In the genomic region with DNA sequence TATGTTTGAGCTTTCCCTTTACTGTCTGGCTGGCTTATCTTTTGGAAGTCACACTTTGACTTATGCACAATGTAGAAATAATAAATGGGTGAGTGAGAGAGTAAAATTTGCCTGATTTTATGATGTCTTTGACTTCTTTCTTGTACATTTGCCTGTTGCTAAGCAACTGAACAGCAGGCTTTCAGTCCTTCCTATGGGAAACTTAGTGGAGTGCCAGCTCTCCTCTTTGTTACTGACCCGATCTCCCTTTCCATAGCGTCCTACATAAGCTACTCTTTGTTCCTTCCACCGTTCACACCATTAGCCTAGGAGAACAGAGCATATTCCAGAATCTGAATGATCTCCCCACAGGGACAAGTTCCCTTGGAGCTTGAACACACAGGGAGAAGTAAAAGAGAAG, we compare ENCODE assay signal across 29 cellular contexts. TPM values are rescaled to one million over a fixed set of nuclear protein-coding genes. Genes with fewer than 3 reads are reported as not detected.
A peak's percentile ranks its signal among the peaks of the same experiment; 100 is the strongest.
DNase-seq lines count a peak whose midpoint lies in the region; ATAC-seq, FAIRE-seq and TF ChIP-seq lines count a peak whose summit lies in the region.
"Had no signal": no experiment of that assay in that cellular context is flagged by ENCODE, and none has a peak within 500 bp of the region (broad histone marks: within the 10 kb centered on the region; RNA-seq: fewer than 3 reads in every experiment).

No MANE protein-coding gene starts in this region.

- WGBS in K562 (ENCODE audit: insufficient coverage, low coverage, missing lambda C conversion rate): 5% methylated on average over 3 of the region's 3 CpGs

- H3K79me2 ChIP-seq in K562 (ENCODE audit: control insufficient read depth, insufficient read depth, low read length) (no peaks in the 10 kb centered on the region), neural cell (replicated peaks; ENCODE audit: insufficient read depth, low read length) (no peaks in the 10 kb centered on the region)

- no peak for TF ChIP-seq RAD21 in K562 (CRISPR knock-in tag; conservative IDR thresholded peaks at IDR 0.05 in 1 of 2, IDR thresholded peaks at IDR 0.05 in 1 of 2)
- TF ChIP-seq RAD21 in neural cell (conservative IDR thresholded peaks at IDR 0.05): no peak

- in situ Hi-C loops in K562 (cut with MboI): no loop called here

- no peak overlapping the region for H3K4me2 ChIP-seq in K562 (ENCODE audit: insufficient read depth, low read length)
- H3K4me2 ChIP-seq in neural cell (ENCODE audit: low read length): peak overlapping the region; percentile 23
- H3K4me2 ChIP-seq: BLaER1, PC-9 had no signal

- H4K20me1 ChIP-seq in K562 (replicated peaks; ENCODE audit: control insufficient read depth, insufficient read depth, low read length) (no peaks in the 10 kb centered on the region), neural cell (ENCODE audit: insufficient read depth) (no peaks in the 10 kb centered on the region)
- H4K20me1 ChIP-seq: BLaER1 had no signal

- H3K36me3 ChIP-seq in K562 (ENCODE audit: control insufficient read depth, insufficient read depth, low read length) (no peaks in the 10 kb centered on the region), neural cell (ENCODE audit: insufficient read depth, low read length) (no peaks in the 10 kb centered on the region)
- H3K36me3 ChIP-seq: BLaER1, SJCRH30 had no signal

- no peaks in the 10 kb centered on the region for H3K9me3 ChIP-seq in K562 (replicated peaks; ENCODE audit: control insufficient read depth, insufficient read depth, low read depth, low read length)
- H3K9me3 ChIP-seq in neural cell (ENCODE audit: low read length): no peaks in the 10 kb centered on the region
- H3K9me3 ChIP-seq: BLaER1, SJCRH30 had no signal

- H2AFZ ChIP-seq in K562 (ENCODE audit: low read depth, low read length) (no peak overlapping the region), neural cell (ENCODE audit: low read depth, low read length) (no peak overlapping the region)
- H2AFZ ChIP-seq: PC-9 had no signal

- TF ChIP-seq EP300 in K562 (IDR thresholded peaks at IDR 0.05; ENCODE audit: low read length) (no peak), neural cell (conservative IDR thresholded peaks at IDR 0.05; ENCODE audit: poor library complexity, severe bottlenecking) (no peak)

- BruUV-seq in K562 (replicated peaks; lab: Mats Ljungman, UMichigan): no TSS peak

- FAIRE-seq in K562 (lab: Jason Lieb, UNC): no peak
- FAIRE-seq: GM12878, H54 had no signal

- no peaks in the 10 kb centered on the region for H3K9me1 ChIP-seq in K562 (ENCODE audit: control insufficient read depth, insufficient read depth, low read length)

- no peaks in the 10 kb centered on the region for H3F3A ChIP-seq in neural cell (ENCODE audit: insufficient read depth, low read length, poor library complexity, severe bottlenecking)

- TF ChIP-seq CTCF in K562 (IDR thresholded peaks at IDR 0.05 in 2 of 3, conservative IDR thresholded peaks at IDR 0.05 in 1 of 3; ENCODE audit: insufficient read depth in 2 of 3, low read depth in 1 of 3, low read length in 3 of 3) (no peak), neural cell (IDR thresholded peaks at IDR 0.05; ENCODE audit: poor library complexity, severe bottlenecking) (no peak)

- no peaks in the 10 kb centered on the region for H3K9me2 ChIP-seq in neural cell (ENCODE audit: insufficient read depth, low read length)

- intact Hi-C loops in K562 (cut with micrococcal nuclease): no loop called here

- H3K27me3 ChIP-seq in K562 (ENCODE audit: control insufficient read depth in 2 of 2, insufficient read depth in 2 of 2, low read length in 2 of 2) (peaks cover 20 to 27% of the 10 kb centered on the region in 2 experiments; a peak in 4 of 5 replicates), neural cell (ENCODE audit: insufficient read depth, low read depth, low read length) (no peaks in the 10 kb centered on the region)
- H3K27me3 ChIP-seq: BLaER1 had no signal

- no peak overlapping the region for H3K4me3 ChIP-seq in K562
- peak overlapping the region; percentile 24 for H3K4me3 ChIP-seq in neural cell (ENCODE audit: low read length)
- H3K4me3 ChIP-seq: BLaER1, GM12878, PC-9, SJCRH30 had no signal

- DNase-seq in NCI-H1105 treated with DMSO at 0.1 percent for 48 hours (lab: John Stamatoyannopoulos, UW): peak; percentile 35
- no peak for DNase-seq in NCI-H1105 (lab: John Stamatoyannopoulos, UW)
- DNase-seq in K562 (ENCODE audit: extremely low read depth in 1 of 4, low spot score in 3 of 4): no peak
- no peak for DNase-seq in 8988T
- no peak for DNase-seq in iPS-NIHi11 (ENCODE audit: low spot score)
- DNase-seq: CD4-positive, CD25-positive, alpha-beta regulatory T cell; DMS53; EL; GDM1; KG1; MM.1S; NCI-H1417 treated with DMSO at 0.1 percent for 48 hours; NCI-H1694 treated with DMSO at 0.1 percent for 48 hours; NCI-H2081; NCI-H2171 treated with DMSO at 0.1 percent for 48 hours; NCI-H345; NCI-H82; NK-92 treated with Interleukin-12 subunit alpha and Interleukin-12 subunit beta, amount 100 ng/mL, for 24 hours; PC-9; SJCRH30; T-cell had no signal

- CTCF ChIA-PET in K562 (lab: Yijun Ruan, JAX; ENCODE audit: low intra/inter-chr PET ratio): interaction anchor here (0.5 kb wide), 1 partner anchor 446 kb away, joined by 3 read pairs; no protein-coding TSS in a partner anchor

- POLR2A ChIA-PET in K562 (lab: Yijun Ruan, JAX): interaction anchor here (0.6 kb wide), 1 partner anchor 24 kb away, joined by 4 read pairs; no protein-coding TSS in a partner anchor

- TF ChIP-seq POLR2A in K562 (conservative IDR thresholded peaks at IDR 0.05): no peak

- ATAC-seq in K562 (no peak), GM21528 (IDR thresholded peaks at IDR 0.05; ENCODE audit: low FRiP score, unreplicated experiment) (no peak)
- ATAC-seq: GM12878, Right ventricle myocardium inferior, T-cell had no signal

- no peak overlapping the region for H3K9ac ChIP-seq in K562 (ENCODE audit: insufficient read depth in 1 of 2, low read depth in 2 of 2, low read length in 2 of 2)
- H3K9ac ChIP-seq in neural cell (ENCODE audit: low read length): no peak overlapping the region
- H3K9ac ChIP-seq: BLaER1 had no signal

- no peak overlapping the region for H3K27ac ChIP-seq in K562 (ENCODE audit: extremely low read depth, low read depth, low read length)
- peak overlapping the region; percentile 7 for H3K27ac ChIP-seq in neural cell (ENCODE audit: low read length)
- H3K27ac ChIP-seq: BLaER1, PC-9, SJCRH30 had no signal

- H3K4me1 ChIP-seq in K562 (replicated peaks in 1 of 2; ENCODE audit: control insufficient read depth in 2 of 2, insufficient read depth in 2 of 2, low read length in 2 of 2): no peaks in the 10 kb centered on the region; a peak in 1 of 5 replicates
- H3K4me1 ChIP-seq: BLaER1, SJCRH30 had no signal

RNA-seq across cellular contexts. Expression of a gene that starts 4.2 kb away (rescaled TPM):
- 1.6 and 5.5 TPM in 2 replicates for total RNA-seq in K562 (2011; cell fraction: chromatin; rRNA removed; ENCODE audit: low replicate concordance)
- total RNA-seq in K562 (2011; cell fraction: nucleolus; rRNA removed): 1.0 and 1.1 TPM in 2 replicates
- 0.88 and 3.2 TPM in 2 replicates for total RNA-seq in K562 (2011; cell fraction: nucleoplasm; rRNA removed)
- not detected in 2 replicates for total RNA-seq in K562 (2014; rRNA removed)
- not detected in 2 replicates for total RNA-seq in K562 (2014; rRNA removed; fragmentation: Illumina TruSeq; extraction: Trizol)
- not detected in 2 replicates for total RNA-seq in K562 (2015; rRNA removed; fragmentation: Illumina TruSeq; extraction: Trizol)
- total RNA-seq in K562 (2021): not detected in 2 replicates
- polyA plus RNA-seq in K562 (2011; rRNA removed): 0.08 TPM in 2 replicates
- not detected in 2 replicates for polyA plus RNA-seq in K562 (2011; cell fraction: cytosol; rRNA removed)
- polyA plus RNA-seq in K562 (2011; cell fraction: nucleus; rRNA removed): 0.33 and 0.53 TPM in 2 replicates
- 0.08 and 0.14 TPM in 2 replicates for polyA plus RNA-seq in K562 (2012)
- polyA plus RNA-seq in K562 (2014; fragmentation: Illumina TruSeq; extraction: Trizol): not detected in 2 replicates
- polyA plus RNA-seq in K562 (2014; fragmentation: Nextera tagmentation; extraction: Ambion mirVana): not detected
- 0.28 TPM in 1 of 2 replicates, not detected in the other for polyA plus RNA-seq in K562 (2014; rRNA removed)
- 0.27 and 0.46 TPM in 2 replicates for polyA minus RNA-seq in K562 (2011; rRNA and poly(A)+ RNA removed)
- not detected in 2 replicates for polyA minus RNA-seq in K562 (2011; cell fraction: cytosol; rRNA and poly(A)+ RNA removed)
- 0.54 and 0.67 TPM in 2 replicates for polyA minus RNA-seq in K562 (2011; cell fraction: nucleus; rRNA and poly(A)+ RNA removed)
- not detected in 2 replicates for polyA plus RNA-seq in neural cell
- not detected in 2 replicates for polyA minus RNA-seq in neural cell
- total RNA-seq: GM12878, PC-9, Right ventricle myocardium inferior, RPMI7951, SJCRH30 had no signal
- polyA plus RNA-seq: AG04450, GM12878 had no signal

RNA-seq across cellular contexts. Expression of a gene that starts 30.2 kb away (rescaled TPM):
- 0.69 and 0.83 TPM in 2 replicates for total RNA-seq in K562 (2011; cell fraction: chromatin; rRNA removed; ENCODE audit: low replicate concordance)
- total RNA-seq in K562 (2011; cell fraction: nucleolus; rRNA removed): 0.50 and 1.4 TPM in 2 replicates
- total RNA-seq in K562 (2011; cell fraction: nucleoplasm; rRNA removed): 2.1 and 2.3 TPM in 2 replicates
- total RNA-seq in K562 (2014; rRNA removed) (not detected in 2 replicates), K562 (2014; rRNA removed; fragmentation: Illumina TruSeq; extraction: Trizol) (not detected in 2 replicates), K562 (2015; rRNA removed; fragmentation: Illumina TruSeq; extraction: Trizol) (not detected in 2 replicates), K562 (2021) (not detected in 2 replicates)
- polyA plus RNA-seq in K562 (2011; rRNA removed) (not detected in 2 replicates), K562 (2014; fragmentation: Illumina TruSeq; extraction: Trizol) (not detected in 2 replicates), K562 (2014; fragmentation: Nextera tagmentation; extraction: Ambion mirVana) (not detected), K562 (2014; rRNA removed) (not detected in 2 replicates), neural cell (not detected in 2 replicates)
- not detected in 2 replicates for polyA plus RNA-seq in K562 (2011; cell fraction: cytosol; rRNA removed)
- polyA plus RNA-seq in K562 (2011; cell fraction: nucleus; rRNA removed): 0.14 and 0.17 TPM in 2 replicates
- polyA plus RNA-seq in K562 (2012): 0.18 TPM in 1 of 2 replicates, not detected in the other
- 0.36 and 0.39 TPM in 2 replicates for polyA minus RNA-seq in K562 (2011; rRNA and poly(A)+ RNA removed)
- polyA minus RNA-seq in K562 (2011; cell fraction: cytosol; rRNA and poly(A)+ RNA removed): not detected in 2 replicates
- polyA minus RNA-seq in K562 (2011; cell fraction: nucleus; rRNA and poly(A)+ RNA removed): 0.67 and 0.81 TPM in 2 replicates
- polyA minus RNA-seq in neural cell: not detected in 2 replicates
- total RNA-seq: GM12878, PC-9, Right ventricle myocardium inferior, RPMI7951, SJCRH30 had no signal
- polyA plus RNA-seq: AG04450; CD4-positive, CD25-positive, alpha-beta regulatory T cell; GM12878 had no signal

RNA-seq across cellular contexts. Expression of a gene that starts 38.8 kb away (rescaled TPM):
- total RNA-seq in K562 (2011; cell fraction: chromatin; rRNA removed; ENCODE audit: low replicate concordance): 0.37 TPM in 1 of 2 replicates, not detected in the other
- total RNA-seq in K562 (2011; cell fraction: nucleolus; rRNA removed): 0.26 and 0.67 TPM in 2 replicates
- total RNA-seq in K562 (2011; cell fraction: nucleoplasm; rRNA removed): 0.37 TPM in 1 of 2 replicates, not detected in the other
- not detected in 2 replicates for total RNA-seq in K562 (2014; rRNA removed)
- total RNA-seq in K562 (2014; rRNA removed; fragmentation: Illumina TruSeq; extraction: Trizol): not detected in 2 replicates
- not detected in 2 replicates for total RNA-seq in K562 (2015; rRNA removed; fragmentation: Illumina TruSeq; extraction: Trizol)
- total RNA-seq in K562 (2021): 0.22 and 0.25 TPM in 2 replicates
- 0.07 and 0.32 TPM in 2 replicates for polyA plus RNA-seq in K562 (2011; rRNA removed)
- 0.03 and 0.39 TPM in 2 replicates for polyA plus RNA-seq in K562 (2011; cell fraction: cytosol; rRNA removed)
- 0.25 and 1.1 TPM in 2 replicates for polyA plus RNA-seq in K562 (2011; cell fraction: nucleus; rRNA removed)
- 2.7 and 3.5 TPM in 2 replicates for polyA plus RNA-seq in K562 (2012)
- not detected in 2 replicates for polyA plus RNA-seq in K562 (2014; fragmentation: Illumina TruSeq; extraction: Trizol)
- not detected for polyA plus RNA-seq in K562 (2014; fragmentation: Nextera tagmentation; extraction: Ambion mirVana)
- polyA plus RNA-seq in K562 (2014; rRNA removed): 0.05 and 0.57 TPM in 2 replicates
- polyA minus RNA-seq in K562 (2011; rRNA and poly(A)+ RNA removed): 0.14 TPM in 1 of 2 replicates, not detected in the other
- polyA minus RNA-seq in K562 (2011; cell fraction: cytosol; rRNA and poly(A)+ RNA removed): not detected in 2 replicates
- 0.54 TPM in 1 of 2 replicates, not detected in the other for polyA minus RNA-seq in K562 (2011; cell fraction: nucleus; rRNA and poly(A)+ RNA removed)
- polyA plus RNA-seq in neural cell: not detected in 2 replicates
- not detected in 2 replicates for polyA minus RNA-seq in neural cell
- total RNA-seq: Right ventricle myocardium inferior, RPMI7951 had no signal
